1 cellular context compared by ENCODE assay signal in the genomic region with DNA sequence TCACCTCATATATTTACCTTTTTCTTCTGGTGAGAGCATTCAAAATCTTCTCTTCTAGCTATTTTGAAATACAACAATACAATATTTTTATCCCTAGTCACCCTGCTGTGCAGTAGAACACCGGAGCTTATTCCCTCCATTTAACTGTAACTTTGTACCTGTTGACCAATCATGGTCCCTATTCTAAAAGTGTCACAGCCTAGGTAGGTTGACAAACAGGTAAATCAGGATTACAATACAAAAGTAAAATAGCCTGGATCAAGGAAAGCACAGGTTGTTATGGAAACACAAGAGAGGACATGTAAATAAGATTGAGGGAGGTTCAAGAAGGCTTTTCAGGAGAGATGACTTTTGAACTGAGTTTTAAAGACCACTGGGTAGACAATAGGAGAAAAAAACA.
TF ChIP-seq lines count a peak whose summit lies in the region.

No MANE protein-coding gene starts in this region.

TF ChIP-seq in GM23338, 12 proteins besides CTCF, POLR2A, EP300 and RAD21 (continued from another document):
- TF ChIP-seq, protein P1, sequence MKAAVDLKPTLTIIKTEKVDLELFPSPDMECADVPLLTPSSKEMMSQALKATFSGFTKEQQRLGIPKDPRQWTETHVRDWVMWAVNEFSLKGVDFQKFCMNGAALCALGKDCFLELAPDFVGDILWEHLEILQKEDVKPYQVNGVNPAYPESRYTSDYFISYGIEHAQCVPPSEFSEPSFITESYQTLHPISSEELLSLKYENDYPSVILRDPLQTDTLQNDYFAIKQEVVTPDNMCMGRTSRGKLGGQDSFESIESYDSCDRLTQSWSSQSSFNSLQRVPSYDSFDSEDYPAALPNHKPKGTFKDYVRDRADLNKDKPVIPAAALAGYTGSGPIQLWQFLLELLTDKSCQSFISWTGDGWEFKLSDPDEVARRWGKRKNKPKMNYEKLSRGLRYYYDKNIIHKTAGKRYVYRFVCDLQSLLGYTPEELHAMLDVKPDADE (IDR thresholded peaks at IDR 0.05), result no peak
- TF ChIP-seq, protein P2, sequence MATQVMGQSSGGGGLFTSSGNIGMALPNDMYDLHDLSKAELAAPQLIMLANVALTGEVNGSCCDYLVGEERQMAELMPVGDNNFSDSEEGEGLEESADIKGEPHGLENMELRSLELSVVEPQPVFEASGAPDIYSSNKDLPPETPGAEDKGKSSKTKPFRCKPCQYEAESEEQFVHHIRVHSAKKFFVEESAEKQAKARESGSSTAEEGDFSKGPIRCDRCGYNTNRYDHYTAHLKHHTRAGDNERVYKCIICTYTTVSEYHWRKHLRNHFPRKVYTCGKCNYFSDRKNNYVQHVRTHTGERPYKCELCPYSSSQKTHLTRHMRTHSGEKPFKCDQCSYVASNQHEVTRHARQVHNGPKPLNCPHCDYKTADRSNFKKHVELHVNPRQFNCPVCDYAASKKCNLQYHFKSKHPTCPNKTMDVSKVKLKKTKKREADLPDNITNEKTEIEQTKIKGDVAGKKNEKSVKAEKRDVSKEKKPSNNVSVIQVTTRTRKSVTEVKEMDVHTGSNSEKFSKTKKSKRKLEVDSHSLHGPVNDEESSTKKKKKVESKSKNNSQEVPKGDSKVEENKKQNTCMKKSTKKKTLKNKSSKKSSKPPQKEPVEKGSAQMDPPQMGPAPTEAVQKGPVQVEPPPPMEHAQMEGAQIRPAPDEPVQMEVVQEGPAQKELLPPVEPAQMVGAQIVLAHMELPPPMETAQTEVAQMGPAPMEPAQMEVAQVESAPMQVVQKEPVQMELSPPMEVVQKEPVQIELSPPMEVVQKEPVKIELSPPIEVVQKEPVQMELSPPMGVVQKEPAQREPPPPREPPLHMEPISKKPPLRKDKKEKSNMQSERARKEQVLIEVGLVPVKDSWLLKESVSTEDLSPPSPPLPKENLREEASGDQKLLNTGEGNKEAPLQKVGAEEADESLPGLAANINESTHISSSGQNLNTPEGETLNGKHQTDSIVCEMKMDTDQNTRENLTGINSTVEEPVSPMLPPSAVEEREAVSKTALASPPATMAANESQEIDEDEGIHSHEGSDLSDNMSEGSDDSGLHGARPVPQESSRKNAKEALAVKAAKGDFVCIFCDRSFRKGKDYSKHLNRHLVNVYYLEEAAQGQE (IDR thresholded peaks at IDR 0.05; ENCODE audit: unreplicated experiment), result no peak
- TF ChIP-seq NANOG (IDR thresholded peaks at IDR 0.05; ENCODE audit: borderline replicate concordance) (no peak), EZH2phosphoT487 (IDR thresholded peaks at IDR 0.05; ENCODE audit: unreplicated experiment) (no peak), ZNF331 (CRISPR knock-in tag; IDR thresholded peaks at IDR 0.05; ENCODE audit: low read depth) (no peak), STAT1 (IDR thresholded peaks at IDR 0.05; ENCODE audit: unreplicated experiment) (no peak), CREB1 (CRISPR knock-in tag; IDR thresholded peaks at IDR 0.05; ENCODE audit: low read depth) (no peak), POLR2AphosphoS5 (IDR thresholded peaks at IDR 0.05; ENCODE audit: low read depth) (no peak)
